In the genomic region with DNA sequence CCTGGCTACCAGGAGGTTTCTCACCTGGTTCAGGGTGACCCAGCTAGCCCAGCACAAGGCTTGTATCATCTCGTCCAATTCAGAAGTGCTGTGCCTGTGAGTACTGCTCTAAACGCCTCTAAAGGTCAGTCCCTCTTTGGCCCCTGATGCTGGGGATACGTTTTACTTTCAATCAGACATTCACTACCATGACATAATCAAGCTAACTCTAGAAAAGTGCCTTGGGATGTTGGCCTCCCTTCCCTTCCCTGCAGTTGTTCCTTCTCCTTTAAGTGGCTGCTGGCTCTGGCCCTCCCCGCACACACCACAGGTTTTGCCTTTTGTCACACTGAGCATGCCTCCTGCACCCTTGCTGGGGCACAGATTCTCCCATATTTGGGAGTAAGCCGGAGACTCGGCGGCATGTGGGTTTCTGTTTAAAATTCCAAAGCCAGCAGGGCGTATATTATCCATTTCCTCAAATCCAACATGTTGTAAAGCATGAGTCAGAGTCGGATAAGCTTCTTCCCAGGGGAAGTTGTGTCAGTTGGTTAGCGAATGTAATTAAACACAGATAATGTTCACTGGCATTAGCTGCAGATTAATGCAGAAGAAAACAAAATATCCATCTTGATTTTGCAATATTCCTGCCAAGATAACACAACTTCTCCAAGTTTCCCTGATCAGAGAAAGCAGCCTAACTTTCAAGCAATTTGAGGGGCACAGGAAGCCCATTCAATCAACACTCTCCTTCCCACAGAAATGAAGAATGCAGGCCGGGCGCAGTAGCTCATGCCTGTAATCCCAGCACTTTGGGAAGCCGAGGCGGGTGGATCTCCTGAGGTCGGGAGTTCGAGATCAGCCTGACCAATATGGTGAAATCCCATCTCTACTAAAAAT, we compare ENCODE assay signal across 9 cellular contexts. TPM values are rescaled to one million over a fixed set of nuclear protein-coding genes. Genes with fewer than 3 reads are reported as not detected.
DNase-seq lines count a peak whose midpoint lies in the region; ATAC-seq lines count a peak whose summit lies in the region.
"Had no signal": no experiment of that assay in that cellular context is flagged by ENCODE, and none has a peak within 500 bp of the region (broad histone marks: within the 10 kb centered on the region; RNA-seq: fewer than 3 reads in every experiment).

No MANE protein-coding gene starts in this region.

- intact Hi-C loops in cardiac septum (cut with DNase I) (loop anchor here (2.0 kb wide), 1 partner anchor 31 kb away; no protein-coding TSS in a partner anchor), posterior cingulate gyrus (cut with DNase I) (no loop called here)

- no peaks in the 10 kb centered on the region for H3K36me3 Mint-ChIP-seq in activated CD8-positive, alpha-beta memory T cell treated with anti-CD3 and anti-CD28 coated beads, Interleukin-2, amount 10 ng/mL, durations not matched to agents 7 days and 5 days

- DNase-seq in adipocyte (ENCODE audit: low read depth) (peak; percentile 97), cardiac septum (ENCODE audit: low spot score) (peak; percentile 85), posterior cingulate gyrus (peak in 6 of 10 donors; percentile 16 to 89 (median 36))
- DNase-seq in stimulated activated CD4-positive, alpha-beta T cell treated with anti-CD3 and anti-CD28 coated beads, Interleukin-12 subunit alpha, Interleukin-12 subunit beta, amount 100 ng/mL, for 4 hours: no peak
- DNase-seq in activated CD8-positive, alpha-beta memory T cell treated with anti-CD3 and anti-CD28 coated beads, Interleukin-2, amount 10 ng/mL, durations not matched to agents 7 days and 5 days: no peak
- DNase-seq: activated B cell treated with CpG ODN at 0.5 μM for 24 hours had no signal

- H3K9ac ChIP-seq in HUES48 (ENCODE audit: low read depth, low read length): peak overlapping the region; percentile 69
- H3K9ac ChIP-seq in adipocyte (ENCODE audit: low read length): peak overlapping the region; percentile 86

- H3K4me3 ChIP-seq in HUES48 (ENCODE audit: low read depth, low read length) (peak overlapping the region; percentile 40), adipocyte (ENCODE audit: low read length) (peak overlapping the region; percentile 55)

- ATAC-seq in HG03460 (IDR thresholded peaks at IDR 0.05; ENCODE audit: unreplicated experiment): no peak
- no peak for ATAC-seq in activated CD8-positive, alpha-beta memory T cell treated with anti-CD3 and anti-CD28 coated beads, Interleukin-2, amount 10 ng/mL, durations not matched to agents 7 days and 5 days
- ATAC-seq in GM21526 (IDR thresholded peaks at IDR 0.05; ENCODE audit: low FRiP score, unreplicated experiment): no peak

- no peak overlapping the region for H3K27ac Mint-ChIP-seq in activated CD8-positive, alpha-beta memory T cell treated with anti-CD3 and anti-CD28 coated beads, Interleukin-2, amount 10 ng/mL, durations not matched to agents 7 days and 5 days
- H3K27ac Mint-ChIP-seq: activated B cell treated with CpG ODN at 0.5 μM for 24 hours had no signal

- peaks cover 3% of the 10 kb centered on the region for H3K4me1 Mint-ChIP-seq in activated CD8-positive, alpha-beta memory T cell treated with anti-CD3 and anti-CD28 coated beads, Interleukin-2, amount 10 ng/mL, durations not matched to agents 7 days and 5 days

- H3K9me3 ChIP-seq in HUES48 (ENCODE audit: control insufficient read depth, insufficient read depth, low read length): no peaks in the 10 kb centered on the region
- no peaks in the 10 kb centered on the region for H3K9me3 ChIP-seq in adipocyte (ENCODE audit: control insufficient read depth, low read length)

- CTCF ChIA-PET in activated CD8-positive, alpha-beta memory T cell treated with anti-CD3 and anti-CD28 coated beads, Interleukin-2, amount 10 ng/mL, durations not matched to agents 7 days and 5 days (lab: Charles Lee): interaction anchor here (2.1 to 2.5 kb wide), 2 partner anchors 9 to 26 kb away, joined by 8 to 9 read pairs; no protein-coding TSS in a partner anchor

- no peaks in the 10 kb centered on the region for H3K36me3 ChIP-seq in HUES48 (ENCODE audit: control insufficient read depth, insufficient read depth, low read length)
- H3K36me3 ChIP-seq in adipocyte (ENCODE audit: control insufficient read depth, insufficient read depth, low read length, severe bottlenecking): no peaks in the 10 kb centered on the region

- no peak overlapping the region for H3K4me3 Mint-ChIP-seq in activated CD8-positive, alpha-beta memory T cell treated with anti-CD3 and anti-CD28 coated beads, Interleukin-2, amount 10 ng/mL, durations not matched to agents 7 days and 5 days
- H3K4me3 Mint-ChIP-seq: activated B cell treated with CpG ODN at 0.5 μM for 24 hours had no signal

- H3K27me3 ChIP-seq in HUES48 (ENCODE audit: control insufficient read depth, insufficient read depth, low read length) (no peaks in the 10 kb centered on the region), adipocyte (replicated peaks; ENCODE audit: control insufficient read depth, insufficient read depth, low read length) (no peaks in the 10 kb centered on the region)

- no peaks in the 10 kb centered on the region for H3K27me3 Mint-ChIP-seq in activated CD8-positive, alpha-beta memory T cell treated with anti-CD3 and anti-CD28 coated beads, Interleukin-2, amount 10 ng/mL, durations not matched to agents 7 days and 5 days
- H3K27me3 Mint-ChIP-seq: activated B cell treated with CpG ODN at 0.5 μM for 24 hours had no signal

- H3K4me1 ChIP-seq in HUES48 (ENCODE audit: control insufficient read depth, insufficient read depth, low read length) (peaks cover 42% of the 10 kb centered on the region), adipocyte (ENCODE audit: control insufficient read depth, insufficient read depth, low read length) (peaks cover 29% of the 10 kb centered on the region)

- no peaks in the 10 kb centered on the region for H3K9me3 Mint-ChIP-seq in activated CD8-positive, alpha-beta memory T cell treated with anti-CD3 and anti-CD28 coated beads, Interleukin-2, amount 10 ng/mL, durations not matched to agents 7 days and 5 days (ENCODE audit: low read depth)
- H3K9me3 Mint-ChIP-seq: activated B cell treated with CpG ODN at 0.5 μM for 24 hours had no signal

- peak overlapping the region; percentile 100 for H3K27ac ChIP-seq in HUES48 (ENCODE audit: low read depth, low read length)

RNA-seq across cellular contexts. Expression of gene VCL, which starts 31.8 kb away (rescaled TPM):
- total RNA-seq in cardiac septum: 284 TPM
- total RNA-seq in activated CD8-positive, alpha-beta memory T cell treated with anti-CD3 and anti-CD28 coated beads, Interleukin-2, amount 10 ng/mL, durations not matched to agents 7 days and 5 days: 10 to 100 TPM; 19.8 to 28.4 TPM

RNA-seq across cellular contexts. Expression of gene PLAU, which starts 55.2 kb away (rescaled TPM):
- 15.3 TPM for total RNA-seq in cardiac septum
- 1 to 10 TPM; 2.2 to 4.8 TPM for total RNA-seq in activated CD8-positive, alpha-beta memory T cell treated with anti-CD3 and anti-CD28 coated beads, Interleukin-2, amount 10 ng/mL, durations not matched to agents 7 days and 5 days
- total RNA-seq: activated B cell treated with CpG ODN at 0.5 μM for 24 hours had no signal

Comparison
In these comparisons a context has a peak if more than half of its experiments do, and no peak if none do; other contexts are left out.
1. DNase-seq: peak in adipocyte (single experiment), cardiac septum (single experiment) and posterior cingulate gyrus (6 of 10); none in stimulated activated CD4-positive, alpha-beta T cell treated with anti-CD3 and anti-CD28 coated beads, Interleukin-12 subunit alpha, Interleukin-12 subunit beta, amount 100 ng/mL, for 4 hours (single experiment) and activated CD8-positive, alpha-beta memory T cell treated with anti-CD3 and anti-CD28 coated beads, Interleukin-2, amount 10 ng/mL, durations not matched to agents 7 days and 5 days (single experiment).